ENCODE assay signal across 9 cellular contexts in genomic region chr3:52385157-52385556, GRCh38. TPM values are rescaled to one million over a fixed set of nuclear protein-coding genes. Genes with fewer than 3 reads are reported as not detected.
A peak's percentile ranks its signal among the peaks of the same experiment; 100 is the strongest.
DNase-seq lines count a peak whose midpoint lies in the region; ATAC-seq, FAIRE-seq and TF ChIP-seq lines count a peak whose summit lies in the region.
"Had no signal": no experiment of that assay in that cellular context is flagged by ENCODE, and none has a peak within 500 bp of the region (broad histone marks: within the 10 kb centered on the region; RNA-seq: fewer than 3 reads in every experiment).

No MANE protein-coding gene starts in this region.

- no peak for ATAC-seq in HG02885 (IDR thresholded peaks at IDR 0.05; ENCODE audit: poor library complexity, unreplicated experiment)

- no peak overlapping the region for H3K27ac ChIP-seq in spleen

- no peaks in the 10 kb centered on the region for H3K9me3 ChIP-seq in spleen

- H3K4me1 ChIP-seq in spleen: peaks cover 0 to 5% (median 0%) of the 10 kb centered on the region in 6 donors

- FAIRE-seq in GM19239 (lab: Jason Lieb, UNC) (no peak), RCC 7860 (lab: Jason Lieb, UNC) (no peak)
- FAIRE-seq: islet of Langerhans had no signal

- H3K4me3 ChIP-seq in fibroblast of the aortic adventitia (ENCODE audit: low read depth, low read length) (no peak overlapping the region), spleen (no peak overlapping the region)

- no peak for TF ChIP-seq POLR2A in spleen (IDR thresholded peaks at IDR 0.05)

- TF ChIP-seq CTCF in fibroblast of the aortic adventitia (IDR thresholded peaks at IDR 0.05; ENCODE audit: insufficient read depth, low read length): peak; percentile 49
- TF ChIP-seq CTCF in spleen (IDR thresholded peaks at IDR 0.05 in 8 of 11, conservative IDR thresholded peaks at IDR 0.05 in 3 of 11): peak in 4 of 11 experiments; percentile 10 to 27 (median 18)

- H3K27me3 ChIP-seq in spleen (replicated peaks in 1 of 7): no peaks in the 10 kb centered on the region

- 71 to 88% (median 78%) methylated on average over 5 to 10 of the region's 10 CpGs for WGBS in spleen, 5 donors

- peaks cover 0 to 50% (median 14%) of the 10 kb centered on the region in 6 donors for H3K36me3 ChIP-seq in spleen

- intact Hi-C loops in spleen (cut with DNase I; ENCODE audit: low total_unique reads): no loop called here

- DNase-seq in AML-193 (lab: John Stamatoyannopoulos, UW): peak; percentile 20 to 24
- peak; percentile 64 for DNase-seq in GM19239 (ENCODE audit: insufficient read length, low spot score)
- peak; percentile 27 for DNase-seq in RCC 7860 (ENCODE audit: low spot score)
- peak; percentile 10 for DNase-seq in fibroblast of the aortic adventitia (ENCODE audit: low read depth)
- DNase-seq in ureter (ENCODE audit: low spot score): no peak
- DNase-seq in spleen: no peak
- DNase-seq in NCI-H1436 treated with DMSO at 0.1 percent for 48 hours (lab: John Stamatoyannopoulos, UW): no peak

RNA-seq across cellular contexts. Expression of gene BAP1, which starts 24.7 kb away (rescaled TPM):
- total RNA-seq in fibroblast of the aortic adventitia (ENCODE audit: low replicate concordance): 41.2 and 54.9 TPM in 2 replicates
- 62.4 TPM for total RNA-seq in ureter
- 10 to 100 TPM; 68.1 to 82.8 (median 72.8) TPM for total RNA-seq in spleen
- 10 to 100 TPM; 44.4 to 73.7 (median 72.8) TPM for polyA plus RNA-seq in spleen

RNA-seq across cellular contexts. Expression of gene PHF7, which starts 25.3 kb away (rescaled TPM):
- total RNA-seq in fibroblast of the aortic adventitia (ENCODE audit: low replicate concordance): 5.8 and 9.0 TPM in 2 replicates
- total RNA-seq in ureter: 11.4 TPM
- 10 to 100 TPM in 1 of 7 donors, 1 to 10 TPM in 6; 4.4 to 14.2 (median 8.6) TPM for total RNA-seq in spleen
- 1 to 10 TPM; 4.6 to 7.3 (median 4.8) TPM for polyA plus RNA-seq in spleen

RNA-seq across cellular contexts. Expression of gene SEMA3G, which starts 59.7 kb away (rescaled TPM):
- 0.49 TPM in 1 of 2 replicates, not detected in the other for total RNA-seq in fibroblast of the aortic adventitia (ENCODE audit: low replicate concordance)
- 7.5 TPM for total RNA-seq in ureter
- 10 to 100 TPM in 5 of 7 donors, 1 to 10 TPM in 2; 7.9 to 20.2 (median 10.8) TPM for total RNA-seq in spleen
- 1 to 10 TPM; 1.0 to 7.8 (median 3.5) TPM for polyA plus RNA-seq in spleen

Comparison
In these comparisons a context has a peak if more than half of its experiments do, and no peak if none do; other contexts are left out.
1. DNase-seq: peak in AML-193 (2 of 2), GM19239 (single experiment), RCC 7860 (single experiment) and fibroblast of the aortic adventitia (single experiment); none in ureter (single experiment), spleen (single experiment) and NCI-H1436 treated with DMSO at 0.1 percent for 48 hours (single experiment).